Comparison of ENCODE assay signal across 7 cellular contexts in the genomic region with DNA sequence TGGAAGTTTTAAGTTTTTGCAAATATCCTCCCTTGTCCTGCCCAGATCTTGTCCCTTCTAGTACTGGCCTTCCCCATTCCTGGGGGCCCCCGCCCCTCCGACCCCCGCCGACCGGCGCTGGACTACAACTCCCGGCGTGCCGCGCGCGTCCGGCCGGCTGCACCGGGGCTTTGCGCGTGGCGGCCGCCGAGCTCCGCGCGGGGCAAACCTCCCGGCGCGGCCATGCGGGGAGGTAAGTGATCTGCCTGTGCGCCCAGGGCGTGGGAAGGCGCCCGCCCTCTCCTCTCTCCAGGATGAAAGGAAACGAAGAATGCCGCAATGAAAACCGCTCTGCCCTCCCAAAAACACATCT. TPM values are rescaled to one million over a fixed set of nuclear protein-coding genes. Genes with fewer than 3 reads are reported as not detected.
DNase-seq lines count a peak whose midpoint lies in the region; ATAC-seq and TF ChIP-seq lines count a peak whose summit lies in the region.

No MANE protein-coding gene starts in this region.

- no CpG with 5 or more reads among the region's 34 CpGs for WGBS in IMR-90 (ENCODE audit: extremely low coverage in 2 of 2, insufficient read length in 1 of 2), 2 experiments

- TF ChIP-seq CTCF in GM12864 (IDR thresholded peaks at IDR 0.05; ENCODE audit: low read depth, low read length, missing control alignments) (no peak), IMR-90 (conservative IDR thresholded peaks at IDR 0.05; ENCODE audit: low read depth, low read length) (no peak)

- H3K36me3 ChIP-seq in IMR-90 (ENCODE audit: control insufficient read depth, insufficient read depth, low read length): no peaks in the 10 kb centered on the region
- H3K36me3 ChIP-seq in skeletal muscle tissue (ENCODE audit: control insufficient read depth in 3 of 3, insufficient read depth in 3 of 3, low read length in 3 of 3): no peaks in the 10 kb centered on the region

- H2AK9ac ChIP-seq in IMR-90 (replicated peaks; ENCODE audit: low read depth, low read length, poor library complexity): peak overlapping the region; percentile 86

- BruUV-seq in IMR-90 (replicated peaks; lab: Mats Ljungman, UMichigan): no TSS peak

- peak overlapping the region; percentile 98 for H3K23ac ChIP-seq in IMR-90 (ENCODE audit: low read depth, low read length)

- H3K9ac ChIP-seq in IMR-90 (ENCODE audit: low read depth, low read length): peak overlapping the region; percentile 87
- peak overlapping the region; percentile 88 to 92 (median 88) for H3K9ac ChIP-seq in skeletal muscle tissue (ENCODE audit: low read depth in 1 of 3, low read length in 3 of 3)

- no peaks in the 10 kb centered on the region for H4K20me1 ChIP-seq in IMR-90 (ENCODE audit: insufficient read depth, low read length)

- peak overlapping the region; percentile 98 for H2AFZ ChIP-seq in IMR-90 (replicated peaks; ENCODE audit: low read length, poor library complexity)

- H2BK15ac ChIP-seq in IMR-90 (ENCODE audit: low read depth, low read length): peak overlapping the region; percentile 77; the same call in 2 of the 3 replicates

- no peak for TF ChIP-seq RAD21 in IMR-90 (IDR thresholded peaks at IDR 0.05; ENCODE audit: low read length)

- peaks cover 17% of the 10 kb centered on the region for H3K4me1 ChIP-seq in IMR-90 (ENCODE audit: control insufficient read depth, insufficient read depth, low read length)
- H3K4me1 ChIP-seq in skeletal muscle tissue (ENCODE audit: control insufficient read depth in 3 of 3, insufficient read depth in 3 of 3, low read length in 3 of 3): peaks cover 16 to 39% (median 35%) of the 10 kb centered on the region in 3 donors

- ATAC-seq in GM21576 (IDR thresholded peaks at IDR 0.05; ENCODE audit: unreplicated experiment) (peak; percentile 63), IMR-90 (ENCODE audit: low read depth) (peak; percentile 86)

- dilution Hi-C loops in IMR-90 (cut with HindIII; ENCODE audit: low sequenced_read_pairs, unreplicated experiment): no loop called here

- CTCF ChIA-PET in IMR-90 (lab: Yijun Ruan, JAX): no interaction called here

- in situ Hi-C loops in IMR-90 (cut with MboI; ENCODE audit: low sequenced_read_pairs): no loop called here
- in situ Hi-C loops in T47D (cut with HindIII; ENCODE audit: low pct_unique_long_range_greater_than_20kb, low sequenced_read_pairs): no loop called here

- peak overlapping the region; percentile 92 for H4K91ac ChIP-seq in IMR-90 (ENCODE audit: insufficient read depth, low read depth, low read length)

- no peak for TF ChIP-seq POLR2A in IMR-90 (IDR thresholded peaks at IDR 0.05; ENCODE audit: low read depth, low read length)

- POLR2A ChIA-PET in IMR-90 (lab: Charles Lee; ENCODE audit: unreplicated experiment): interaction anchor here (0.8 kb wide), 1 partner anchor 9 kb away, joined by 9 read pairs; no protein-coding TSS in a partner anchor

- H2BK120ac ChIP-seq in IMR-90 (ENCODE audit: low read depth, low read length): peak overlapping the region; percentile 95

- peak overlapping the region; percentile 56 for H3K18ac ChIP-seq in IMR-90 (ENCODE audit: low read depth, low read length)

- H3K27ac ChIP-seq in IMR-90 (ENCODE audit: insufficient read depth, low read length): peak overlapping the region; percentile 67
- peak overlapping the region; percentile 87 for H3K27ac ChIP-seq in skeletal muscle tissue (ENCODE audit: low read depth, low read length)

- peaks cover 0 to 14% of the 10 kb centered on the region in 2 experiments; a peak in 2 of 4 replicates for H3K79me1 ChIP-seq in IMR-90 (ENCODE audit: low read depth in 1 of 2, low read length in 2 of 2)

- H3K4me3 ChIP-seq in GM12864 (ENCODE audit: low read depth, low read length) (peak overlapping the region; percentile 75), IMR-90 (ENCODE audit: insufficient read depth, low read depth, low read length) (peak overlapping the region; percentile 82), iPS-18c (ENCODE audit: insufficient read depth, low read depth, low read length) (peak overlapping the region; percentile 96), skeletal muscle tissue (ENCODE audit: low read length in 3 of 3) (peak overlapping the region; percentile 87 to 91 (median 90))

- peak overlapping the region; percentile 100 for H3K14ac ChIP-seq in IMR-90 (replicated peaks; ENCODE audit: low read depth, low read length)

- peak overlapping the region; percentile 20; the same call in 1 of the 2 replicates for H2BK20ac ChIP-seq in IMR-90 (ENCODE audit: low read depth, low read length)

- peaks cover 4% of the 10 kb centered on the region for H3K9me1 ChIP-seq in IMR-90 (ENCODE audit: insufficient read depth, low read length)

- DNase-seq in GM12864 (ENCODE audit: low read depth) (no peak), IMR-90 (peak; percentile 16), UCSD-AML1 (lab: John Stamatoyannopoulos, UW; ENCODE audit: unreplicated experiment) (peak; percentile 78), T47D (ENCODE audit: low read depth in 1 of 2, low spot score in 1 of 2) (peak; percentile 49 to 58)

- H4K8ac ChIP-seq in IMR-90 (ENCODE audit: low read depth in 2 of 2, low read length in 2 of 2): peak overlapping the region; percentile 58 to 92

- H3K4me2 ChIP-seq in IMR-90 (ENCODE audit: low read depth, low read length): peak overlapping the region; percentile 81

- peak overlapping the region; percentile 89 for H2BK5ac ChIP-seq in IMR-90 (ENCODE audit: low read depth, low read length, poor library complexity, severe bottlenecking)

- peak overlapping the region; percentile 81; the same call in 1 of the 2 replicates for H2AK5ac ChIP-seq in IMR-90 (ENCODE audit: low read depth, low read length)

- peak overlapping the region; percentile 91 for H3K4ac ChIP-seq in IMR-90 (ENCODE audit: low read depth, low read length)

- H3K27me3 ChIP-seq in IMR-90 (ENCODE audit: control insufficient read depth, insufficient read depth, low read length): no peaks in the 10 kb centered on the region
- no peaks in the 10 kb centered on the region for H3K27me3 ChIP-seq in skeletal muscle tissue (ENCODE audit: control insufficient read depth in 3 of 3, insufficient read depth in 3 of 3, low read length in 3 of 3)

- H3K9me3 ChIP-seq in IMR-90 (ENCODE audit: control insufficient read depth, insufficient read depth, low read length) (peaks cover 3% of the 10 kb centered on the region; the same call in 1 of the 2 replicates), iPS-18c (ENCODE audit: control insufficient read depth, insufficient read depth, low read length) (no peaks in the 10 kb centered on the region), skeletal muscle tissue (ENCODE audit: control insufficient read depth in 3 of 3, low read length in 3 of 3) (no peaks in the 10 kb centered on the region)

- H4K5ac ChIP-seq in IMR-90 (ENCODE audit: low read depth, low read length): peak overlapping the region; percentile 77

- intact Hi-C loops in IMR-90 (cut with micrococcal nuclease): no loop called here

- H3K56ac ChIP-seq in IMR-90 (ENCODE audit: extremely low read depth, insufficient read depth, low read length): peak overlapping the region; percentile 87; the same call in 1 of the 2 replicates

TF ChIP-seq in IMR-90, 13 proteins besides CTCF, POLR2A, EP300 and RAD21:
- TF ChIP-seq MAZ (IDR thresholded peaks at IDR 0.05; ENCODE audit: borderline replicate concordance, low read depth, low read length) (peak; percentile 51; the same call in 1 of the 2 replicates), MXI1 (IDR thresholded peaks at IDR 0.05; ENCODE audit: borderline replicate concordance, low read depth, low read length) (0 out of 2 replicates have a peak, but pooled peaks have one; percentile 55), RCOR1 (IDR thresholded peaks at IDR 0.05; ENCODE audit: insufficient replicate concordance, low read length) (no peak)

RNA-seq across cellular contexts. Expression of a gene that starts 3.2 kb away (rescaled TPM):
- total RNA-seq in IMR-90 (2012; rRNA removed): 0.36 and 0.56 TPM in 2 replicates
- polyA plus RNA-seq in IMR-90 (2012; rRNA removed): 0.27 and 0.34 TPM in 2 replicates
- 0.17 TPM in 1 of 2 replicates, not detected in the other for polyA plus RNA-seq in IMR-90 (2012; cell fraction: cytosol; rRNA removed)
- polyA plus RNA-seq in IMR-90 (2012; cell fraction: nucleus; rRNA removed; ENCODE audit: low replicate concordance): 0.16 TPM in 1 of 2 replicates, not detected in the other
- 13.0 TPM for total RNA-seq in skeletal muscle tissue
